ENCODE assay signal across 13 cellular contexts in the genomic region with DNA sequence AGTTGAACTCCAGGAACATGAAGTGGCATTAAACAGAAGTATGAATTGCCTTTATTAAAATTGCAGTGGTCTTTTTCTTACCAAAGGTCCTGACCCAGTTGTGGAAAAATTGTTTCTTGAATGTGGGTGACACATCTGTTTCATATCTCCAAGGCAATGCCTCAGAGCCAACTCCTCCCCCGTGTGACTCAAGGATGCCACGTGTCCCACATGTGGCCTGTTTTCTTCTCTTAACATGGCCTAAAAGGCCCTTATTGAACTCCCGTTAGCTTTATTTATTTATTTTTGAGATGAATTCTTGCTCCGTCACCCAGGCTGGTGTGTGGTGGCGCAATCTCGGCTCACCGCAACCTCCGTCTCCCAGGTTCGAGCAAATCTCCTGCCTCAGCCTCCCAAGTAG.
DNase-seq lines count a peak whose midpoint lies in the region; ATAC-seq and TF ChIP-seq lines count a peak whose summit lies in the region.
"Had no signal": no experiment of that assay in that cellular context is flagged by ENCODE, and none has a peak within 500 bp of the region (broad histone marks: within the 10 kb centered on the region; RNA-seq: fewer than 3 reads in every experiment).

No MANE protein-coding gene starts in this region.

- H3K27ac ChIP-seq in heart left ventricle = peak overlapping the region in 7 of 12 donors; percentile 17 to 71 (median 54)
- H3K27ac ChIP-seq: Peyer's patch had no signal

- no peaks in the 10 kb centered on the region for H3K9me3 ChIP-seq in heart left ventricle
- H3K9me3 ChIP-seq: Peyer's patch had no signal

- H3K27ac Mint-ChIP-seq in activated T-cell treated with anti-CD3 and anti-CD28 coated beads, Interleukin-2, amount 50 U/mL, for 24 hours = no peak overlapping the region
- H3K27ac Mint-ChIP-seq in activated naive CD8-positive, alpha-beta T cell treated with anti-CD3 and anti-CD28 coated beads for 36 hours = peak overlapping the region; percentile 53
- H3K27ac Mint-ChIP-seq: activated naive CD4-positive, alpha-beta T cell treated with anti-CD3 and anti-CD28 coated beads, Interleukin-2, amount 50 U/mL, for 24 hours; B cell; effector memory CD8-positive, alpha-beta T cell; immature natural killer cell had no signal

- H3K27me3 ChIP-seq in heart left ventricle = peaks cover 0 to 3% (median 0%) of the 10 kb centered on the region in 9 donors
- H3K27me3 ChIP-seq: Peyer's patch had no signal

- H3K4me1 ChIP-seq in heart left ventricle = peaks cover 0 to 17% (median 0%) of the 10 kb centered on the region in 12 donors
- H3K4me1 ChIP-seq: Peyer's patch had no signal

- H3K36me3 ChIP-seq in heart left ventricle = no peaks in the 10 kb centered on the region
- H3K36me3 ChIP-seq: Peyer's patch had no signal

- H3K27me3 Mint-ChIP-seq in activated T-cell treated with anti-CD3 and anti-CD28 coated beads, Interleukin-2, amount 50 U/mL, for 24 hours = peaks cover 19% of the 10 kb centered on the region
- peaks cover 13% of the 10 kb centered on the region for H3K27me3 Mint-ChIP-seq in activated naive CD8-positive, alpha-beta T cell treated with anti-CD3 and anti-CD28 coated beads for 36 hours
- H3K27me3 Mint-ChIP-seq: B cell had no signal

- H3K4me1 Mint-ChIP-seq in activated T-cell treated with anti-CD3 and anti-CD28 coated beads, Interleukin-2, amount 50 U/mL, for 24 hours (ENCODE audit: low read depth) = peaks cover 21% of the 10 kb centered on the region
- H3K4me1 Mint-ChIP-seq in activated naive CD8-positive, alpha-beta T cell treated with anti-CD3 and anti-CD28 coated beads for 36 hours = peaks cover 23% of the 10 kb centered on the region

- H3K36me3 Mint-ChIP-seq in activated T-cell treated with anti-CD3 and anti-CD28 coated beads, Interleukin-2, amount 50 U/mL, for 24 hours (ENCODE audit: low read depth) = no peaks in the 10 kb centered on the region
- no peaks in the 10 kb centered on the region for H3K36me3 Mint-ChIP-seq in activated naive CD8-positive, alpha-beta T cell treated with anti-CD3 and anti-CD28 coated beads for 36 hours
- H3K36me3 Mint-ChIP-seq: activated naive CD4-positive, alpha-beta T cell treated with anti-CD3 and anti-CD28 coated beads, Interleukin-2, amount 50 U/mL, for 24 hours; immature natural killer cell had no signal

- no peak for TF ChIP-seq CTCF in heart left ventricle (IDR thresholded peaks at IDR 0.05)

- H3K4me3 Mint-ChIP-seq in activated T-cell treated with anti-CD3 and anti-CD28 coated beads, Interleukin-2, amount 50 U/mL, for 24 hours = no peak overlapping the region
- no peak overlapping the region for H3K4me3 Mint-ChIP-seq in activated naive CD8-positive, alpha-beta T cell treated with anti-CD3 and anti-CD28 coated beads for 36 hours
- H3K4me3 Mint-ChIP-seq: activated naive CD4-positive, alpha-beta T cell treated with anti-CD3 and anti-CD28 coated beads, Interleukin-2, amount 50 U/mL, for 24 hours; B cell; effector memory CD8-positive, alpha-beta T cell; immature natural killer cell had no signal

- WGBS in heart left ventricle, 4 donors = 83 to 88% (median 86%) methylated on average over 9 of the region's 9 CpGs

- intact Hi-C loops in heart left ventricle (cut with DNase I) = loop anchor here in 4 of 10 donors (5.0 to 10.0 kb wide), 3 partner anchors 443 to 448 kb away; no protein-coding TSS in a partner anchor

- no peak for TF ChIP-seq POLR2A in heart left ventricle (IDR thresholded peaks at IDR 0.05)

- peak; percentile 24 for DNase-seq in activated T-cell treated with anti-CD3 and anti-CD28 coated beads for 48 hours (ENCODE audit: low read depth)
- DNase-seq in activated T-cell treated with anti-CD3 and anti-CD28 coated beads, Interleukin-2, amount 50 U/mL, for 24 hours = no peak
- DNase-seq in activated naive CD8-positive, alpha-beta T cell treated with anti-CD3 and anti-CD28 coated beads for 36 hours = peak; percentile 41
- peak in 4 of 5 donors; percentile 36 to 57 (median 50) for DNase-seq in heart left ventricle
- DNase-seq in stromal cell of bone marrow (ENCODE audit: low read depth) = peak; percentile 89
- no peak for DNase-seq in islet precursor cell
- DNase-seq: effector memory CD8-positive, alpha-beta T cell; immature natural killer cell; Peyer's patch had no signal

- no peaks in the 10 kb centered on the region for H3K9me3 Mint-ChIP-seq in activated T-cell treated with anti-CD3 and anti-CD28 coated beads, Interleukin-2, amount 50 U/mL, for 24 hours
- peaks cover 2% of the 10 kb centered on the region for H3K9me3 Mint-ChIP-seq in activated naive CD8-positive, alpha-beta T cell treated with anti-CD3 and anti-CD28 coated beads for 36 hours
- H3K9me3 Mint-ChIP-seq: activated naive CD4-positive, alpha-beta T cell treated with anti-CD3 and anti-CD28 coated beads, Interleukin-2, amount 50 U/mL, for 24 hours; effector memory CD8-positive, alpha-beta T cell; immature natural killer cell had no signal

- no peak overlapping the region for H3K4me3 ChIP-seq in heart left ventricle
- H3K4me3 ChIP-seq: Peyer's patch had no signal

- ATAC-seq in heart left ventricle = peak in 3 of 4 donors; percentile 65 to 81 (median 78)
- no peak for ATAC-seq in GM18868 (IDR thresholded peaks at IDR 0.05; ENCODE audit: unreplicated experiment)
- no peak for ATAC-seq in HG03460 (IDR thresholded peaks at IDR 0.05; ENCODE audit: unreplicated experiment)
- ATAC-seq: effector memory CD8-positive, alpha-beta T cell had no signal

Comparison
In these comparisons a context has a peak if more than half of its experiments do, and no peak if none do; other contexts are left out.
1. DNase-seq: peak in activated T-cell treated with anti-CD3 and anti-CD28 coated beads for 48 hours (single experiment), activated naive CD8-positive, alpha-beta T cell treated with anti-CD3 and anti-CD28 coated beads for 36 hours (single experiment), heart left ventricle (4 of 5) and stromal cell of bone marrow (single experiment); none in activated T-cell treated with anti-CD3 and anti-CD28 coated beads, Interleukin-2, amount 50 U/mL, for 24 hours (single experiment) and islet precursor cell (single experiment).
2. ATAC-seq: peak in heart left ventricle (3 of 4); none in GM18868 (single experiment) and HG03460 (single experiment).